ENCODE assay signal across 38 cellular contexts in genomic region chr12:50820177-50820576, GRCh38. TPM values are rescaled to one million over a fixed set of nuclear protein-coding genes. Genes with fewer than 3 reads are reported as not detected.
"Had no signal": no experiment of that assay in that cellular context is flagged by ENCODE, and none has a peak within 500 bp of the region (broad histone marks: within the 10 kb centered on the region; RNA-seq: fewer than 3 reads in every experiment).

No MANE protein-coding gene starts in this region.

- H3K9me3 ChIP-seq: MG63 had no signal

- H3K4me3 ChIP-seq: MG63 had no signal

- H3K27me3 ChIP-seq: MG63 had no signal

- DNase-seq: Karpas-422, Kasumi-1, MG63, MM.1S, MV-4-11, NCI-H1048, NCI-H1092, NCI-H1092 treated with DMSO at 0.1 percent for 48 hours, NCI-H1105, NCI-H1105 treated with DMSO at 0.1 percent for 48 hours, NCI-H1417, NCI-H1417 treated with DMSO at 0.1 percent for 48 hours, NCI-H1436, NCI-H1436 treated with DMSO at 0.1 percent for 48 hours, NCI-H146, NCI-H1694, NCI-H1694 treated with DMSO at 0.1 percent for 48 hours, NCI-H187, NCI-H187 treated with DMSO at 0.1 percent for 48 hours, NCI-H1930, NCI-H2029, NCI-H2029 treated with DMSO at 0.1 percent for 48 hours, NCI-H2081, NCI-H2081 treated with DMSO at 0.1 percent for 48 hours, NCI-H2107, NCI-H2171, NCI-H2171 treated with DMSO at 0.1 percent for 48 hours, NCI-H2227 treated with DMSO at 0.1 percent for 48 hours, NCI-H226, NCI-H345, NCI-H446, NCI-H446 treated with DMSO at 0.1 percent for 48 hours, NCI-H510A, NCI-H510A treated with DMSO at 0.1 percent for 48 hours had no signal

RNA-seq across cellular contexts. Expression of gene TMPRSS12, which starts 22.5 kb away (rescaled TPM):
- total RNA-seq: LHCN-M2, M059J, MCF 10A, NCI-H460 had no signal
